In the genomic region with DNA sequence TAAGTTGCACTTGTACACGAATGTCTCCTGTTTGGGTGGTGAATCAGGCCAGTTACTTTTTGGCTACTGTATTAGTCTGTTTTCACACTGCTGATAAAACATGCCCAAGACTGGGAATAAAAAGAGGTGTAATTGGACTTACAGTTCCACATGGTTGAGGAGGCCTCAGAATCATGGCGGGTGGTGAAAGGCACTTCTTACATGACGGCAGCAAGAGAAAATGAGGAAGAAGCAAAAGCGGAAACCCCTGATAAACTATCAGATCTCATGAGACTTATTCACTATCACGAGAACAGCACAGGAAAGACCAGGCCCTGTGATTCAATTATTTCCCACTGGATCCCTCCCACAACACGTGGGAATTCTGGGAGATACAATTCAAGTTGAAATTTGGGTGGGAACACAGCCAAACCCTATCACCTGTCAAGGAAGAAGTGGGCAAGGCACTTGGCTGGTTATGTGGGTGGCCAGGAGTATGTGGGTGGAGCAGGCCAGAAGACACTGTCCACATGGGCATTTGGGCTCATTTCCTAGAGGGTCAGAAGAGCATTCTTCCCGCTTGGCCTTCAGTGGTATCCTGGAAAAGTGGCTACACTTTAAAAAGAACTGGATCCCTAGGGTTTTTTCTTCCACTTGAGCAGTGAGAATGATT, we compare ENCODE assay signal across 19 cellular contexts.
"Had no signal": no experiment of that assay in that cellular context is flagged by ENCODE, and none has a peak within 500 bp of the region (broad histone marks: within the 10 kb centered on the region; RNA-seq: fewer than 3 reads in every experiment).

No MANE protein-coding gene starts in this region.

- FAIRE-seq: endometrium, small intestine had no signal

- DNase-seq: activated CD4-positive, alpha-beta T cell treated with anti-CD3 and anti-CD28 coated beads for 36 hours; activated CD4-positive, CD25-positive, alpha-beta regulatory T cell; activated naive CD4-positive, alpha-beta T cell; activated naive CD8-positive, alpha-beta T cell treated with anti-CD3 and anti-CD28 coated beads for 36 hours; activated T-cell treated with anti-CD3 and anti-CD28 coated beads for 4 hours; activated T-cell treated with anti-CD3 and anti-CD28 coated beads, Interleukin-2, amount 50 U/mL, for 72 hours; aorta; cerebellar nuclear complex; colonic mucosa; effector CD8-positive, alpha-beta T cell; esophagus squamous epithelium; foreskin melanocyte; left lung; naive B cell; stimulated activated CD4-positive, alpha-beta T cell treated with anti-CD3 and anti-CD28 coated beads, Interleukin-4, amount 100 ng/mL, for 24 hours; T-helper 9 cell; uterus had no signal
